In genomic region chr22:41468381-41469217, GRCh38 we compare ENCODE assay signal across 1 cellular context.
TF ChIP-seq lines count a peak whose summit lies in the region.

Gene ACO2, plus strand, starts transcription at chr22:41469117. Its CDS starts 30 bp downstream, at chr22:41469147.
Gene PHF5A, minus strand, starts transcription at chr22:41468692. Its CDS starts 39 bp downstream, at chr22:41468653.

TF ChIP-seq in HCT116, 20 proteins besides CTCF, POLR2A, EP300 and RAD21 (continued from another document):
- TF ChIP-seq ZNF274 (IDR thresholded peaks at IDR 0.05; ENCODE audit: low read depth, low read length) (no peak), FOSL1 (IDR thresholded peaks at IDR 0.05; ENCODE audit: low read depth) (no peak), ATF3 (IDR thresholded peaks at IDR 0.05) (no peak), CEBPB (IDR thresholded peaks at IDR 0.05; ENCODE audit: low read depth) (no peak), YY1 (IDR thresholded peaks at IDR 0.05; ENCODE audit: extremely low read depth, insufficient replicate concordance, low read depth, low read length) (peak; percentile 98), POLR2AphosphoS5 (IDR thresholded peaks at IDR 0.05; ENCODE audit: low read depth, low read length) (peak; percentile 68), EZH2 (IDR thresholded peaks at IDR 0.05) (no peak), JUND (IDR thresholded peaks at IDR 0.05) (no peak; the same call in 1 of the 2 replicates), ZFX (IDR thresholded peaks at IDR 0.05) (no peak), SRF (IDR thresholded peaks at IDR 0.05; ENCODE audit: low read depth) (peak; percentile 94)
